In the genomic region with DNA sequence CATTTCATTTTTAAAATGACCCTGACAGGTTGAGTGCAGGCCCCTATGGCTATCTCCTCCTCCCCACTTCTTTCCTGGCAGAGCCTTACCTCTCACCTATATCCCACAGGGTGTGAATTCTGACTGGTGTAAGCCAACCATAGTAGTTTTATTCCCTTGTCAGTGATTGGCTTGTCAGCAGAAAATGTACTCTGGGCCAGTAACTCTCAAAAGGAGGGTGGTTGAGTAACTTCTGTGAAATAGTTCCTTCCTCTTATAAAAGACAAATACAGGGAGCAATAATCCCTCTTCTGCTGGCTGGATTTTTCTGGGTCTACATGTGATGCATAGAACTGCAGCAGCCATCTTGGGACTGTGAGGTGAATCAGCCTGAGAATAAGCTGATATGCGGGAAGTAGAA, we compare ENCODE assay signal across 20 cellular contexts.
A peak's percentile ranks its signal among the peaks of the same experiment; 100 is the strongest.
DNase-seq lines count a peak whose midpoint lies in the region; ATAC-seq and TF ChIP-seq lines count a peak whose summit lies in the region.
"Had no signal": no experiment of that assay in that cellular context is flagged by ENCODE, and none has a peak within 500 bp of the region (broad histone marks: within the 10 kb centered on the region; RNA-seq: fewer than 3 reads in every experiment).

No MANE protein-coding gene starts in this region.

- peak; percentile 65 for ATAC-seq in esophagus mucosa
- no peak for ATAC-seq in HG02938 (IDR thresholded peaks at IDR 0.05; ENCODE audit: unreplicated experiment)
- no peak for ATAC-seq in HG02588 (IDR thresholded peaks at IDR 0.05; ENCODE audit: unreplicated experiment)
- ATAC-seq: activated CD8-positive, alpha-beta memory T cell treated with anti-CD3 and anti-CD28 coated beads, Interleukin-2, amount 10 ng/mL, durations not matched to agents 7 days and 5 days had no signal

- H3K9me3 Mint-ChIP-seq in nephron progenitor cell, result no peaks in the 10 kb centered on the region
- H3K9me3 Mint-ChIP-seq: brain, H9, IgD-negative memory B cell had no signal

- no peak for TF ChIP-seq CTCF in nephron progenitor cell (IDR thresholded peaks at IDR 0.05)
- TF ChIP-seq CTCF in RWPE1 (conservative IDR thresholded peaks at IDR 0.05; ENCODE audit: low read depth), result no peak

- H3K27ac Mint-ChIP-seq in nephron progenitor cell, result peak overlapping the region; percentile 74
- H3K27ac Mint-ChIP-seq: activated CD8-positive, alpha-beta memory T cell treated with anti-CD3 and anti-CD28 coated beads, Interleukin-2, amount 10 ng/mL, durations not matched to agents 7 days and 5 days; IgD-negative memory B cell had no signal

- no peaks in the 10 kb centered on the region for H3K27me3 Mint-ChIP-seq in nephron progenitor cell (ENCODE audit: low read depth, poor library complexity)
- H3K27me3 Mint-ChIP-seq: activated CD8-positive, alpha-beta memory T cell treated with anti-CD3 and anti-CD28 coated beads, Interleukin-2, amount 10 ng/mL, durations not matched to agents 7 days and 5 days; brain; IgD-negative memory B cell had no signal

- DNase-seq in EL (peak; percentile 22), NOMO-1 (lab: John Stamatoyannopoulos, UW; ENCODE audit: unreplicated experiment in 2 of 2) (peak; percentile 24 to 56), nephron progenitor cell (no peak), NCI-H510A treated with DMSO at 0.1 percent for 48 hours (lab: John Stamatoyannopoulos, UW) (no peak), RWPE1 (ENCODE audit: low spot score) (no peak)
- DNase-seq: activated CD4-positive, CD25-positive, alpha-beta regulatory T cell; activated CD8-positive, alpha-beta memory T cell treated with anti-CD3 and anti-CD28 coated beads, Interleukin-2, amount 10 ng/mL, durations not matched to agents 7 days and 5 days; DMS79 treated with DMSO at 0.1 percent for 48 hours; effector CD4-positive, alpha-beta T cell; H9; NCI-H345; ovary; PC-9; T-helper 1 cell had no signal

- no peak overlapping the region for H3K4me3 Mint-ChIP-seq in nephron progenitor cell
- H3K4me3 Mint-ChIP-seq: activated CD8-positive, alpha-beta memory T cell treated with anti-CD3 and anti-CD28 coated beads, Interleukin-2, amount 10 ng/mL, durations not matched to agents 7 days and 5 days; brain; CD14-positive monocyte; H9; IgD-negative memory B cell had no signal

- CTCF ChIA-PET in RWPE1 (lab: Yijun Ruan, JAX), result no interaction called here

- peaks cover 61% of the 10 kb centered on the region for H3K36me3 Mint-ChIP-seq in nephron progenitor cell (ENCODE audit: low read depth)
- H3K36me3 Mint-ChIP-seq: activated CD8-positive, alpha-beta memory T cell treated with anti-CD3 and anti-CD28 coated beads, Interleukin-2, amount 10 ng/mL, durations not matched to agents 7 days and 5 days; IgD-negative memory B cell had no signal

- H3K27ac ChIP-seq in RWPE1, result no peak overlapping the region
- H3K27ac ChIP-seq: ovary, PC-9 had no signal

- no peaks in the 10 kb centered on the region for H3K4me1 Mint-ChIP-seq in nephron progenitor cell
- H3K4me1 Mint-ChIP-seq: activated CD8-positive, alpha-beta memory T cell treated with anti-CD3 and anti-CD28 coated beads, Interleukin-2, amount 10 ng/mL, durations not matched to agents 7 days and 5 days; H9 had no signal

- POLR2A ChIA-PET in RWPE1 (lab: Yijun Ruan, JAX; ENCODE audit: low non-redundant PET), result no interaction called here

Comparison
In these comparisons a context has a peak if more than half of its experiments do, and no peak if none do; other contexts are left out.
1. DNase-seq: peak in EL (single experiment) and NOMO-1 (2 of 2); none in nephron progenitor cell (single experiment), NCI-H510A treated with DMSO at 0.1 percent for 48 hours (single experiment) and RWPE1 (single experiment).